ENCODE assay signal across 18 cellular contexts in genomic region chr1:236514703-236515442, GRCh38. TPM values are rescaled to one million over a fixed set of nuclear protein-coding genes. Genes with fewer than 3 reads are reported as not detected.
DNase-seq lines count a peak whose midpoint lies in the region; ATAC-seq and TF ChIP-seq lines count a peak whose summit lies in the region.
"Had no signal": no experiment of that assay in that cellular context is flagged by ENCODE, and none has a peak within 500 bp of the region (broad histone marks: within the 10 kb centered on the region; RNA-seq: fewer than 3 reads in every experiment).

No MANE protein-coding gene starts in this region.

- H3K27me3 ChIP-seq in ascending aorta: no peaks in the 10 kb centered on the region
- H3K27me3 ChIP-seq in right atrium auricular region: no peaks in the 10 kb centered on the region
- H3K27me3 ChIP-seq: cardiac muscle cell, transverse colon had no signal

- H3K4me3 ChIP-seq in ascending aorta (no peak overlapping the region), right atrium auricular region (no peak overlapping the region)
- H3K4me3 ChIP-seq: cardiac muscle cell, transverse colon had no signal

- H3K27me3 Mint-ChIP-seq in activated T-cell treated with anti-CD3 and anti-CD28 coated beads, Interleukin-2, amount 50 U/mL, for 4 hours (ENCODE audit: low read depth): no peaks in the 10 kb centered on the region
- H3K27me3 Mint-ChIP-seq: effector memory CD8-positive, alpha-beta T cell had no signal

- no peaks in the 10 kb centered on the region for H3K36me3 ChIP-seq in ascending aorta
- H3K36me3 ChIP-seq in right atrium auricular region: no peaks in the 10 kb centered on the region
- H3K36me3 ChIP-seq: cardiac muscle cell, transverse colon had no signal

- intact Hi-C loops in ascending aorta (cut with DNase I): no loop called here
- intact Hi-C loops in left ventricle myocardium superior (cut with micrococcal nuclease): no loop called here

- ATAC-seq in activated T-cell treated with anti-CD3 and anti-CD28 coated beads, Interleukin-2, amount 50 U/mL, for 4 hours: no peak
- ATAC-seq in left ventricle myocardium superior: no peak
- ATAC-seq: effector memory CD8-positive, alpha-beta T cell had no signal

- TF ChIP-seq CTCF in 22Rv1 (IDR thresholded peaks at IDR 0.05) (no peak), ascending aorta (IDR thresholded peaks at IDR 0.05) (no peak), right atrium auricular region (IDR thresholded peaks at IDR 0.05) (no peak)

- no peak overlapping the region for H3K4me3 Mint-ChIP-seq in activated T-cell treated with anti-CD3 and anti-CD28 coated beads, Interleukin-2, amount 50 U/mL, for 4 hours
- H3K4me3 Mint-ChIP-seq: activated naive CD8-positive, alpha-beta T cell treated with anti-CD3 and anti-CD28 coated beads, Interleukin-2, amount 10 ng/mL, durations not matched to agents 7 days and 5 days; neural crest cell had no signal

- H3K27ac ChIP-seq in 22Rv1 (peak overlapping the region; percentile 64), ascending aorta (peak overlapping the region; percentile 22 to 72), right atrium auricular region (no peak overlapping the region)
- H3K27ac ChIP-seq: cardiac muscle cell, transverse colon had no signal

- DNase-seq in NCI-H1092 (lab: John Stamatoyannopoulos, UW) (peak; percentile 77), NCI-H345 treated with DMSO at 0.1 percent for 48 hours (lab: John Stamatoyannopoulos, UW; ENCODE audit: unreplicated experiment) (peak; percentile 79), ascending aorta (ENCODE audit: low spot score in 2 of 2) (no peak), AML-193 (lab: John Stamatoyannopoulos, UW) (no peak), right atrium auricular region (ENCODE audit: low spot score) (no peak), left ventricle myocardium superior (no peak)
- no peak for DNase-seq in activated T-cell treated with anti-CD3 and anti-CD28 coated beads, Interleukin-2, amount 50 U/mL, for 4 hours
- DNase-seq: activated CD4-positive, CD25-positive, alpha-beta regulatory T cell treated with anti-CD3 and anti-CD28 coated beads, Interleukin-2, amount 50 U/mL, for 72 hours; activated naive CD8-positive, alpha-beta T cell treated with anti-CD3 and anti-CD28 coated beads, Interleukin-2, amount 10 ng/mL, durations not matched to agents 7 days and 5 days; activated T-cell treated with anti-CD3 and anti-CD28 coated beads for 4 hours; effector memory CD8-positive, alpha-beta T cell; NCI-H187 treated with DMSO at 0.1 percent for 48 hours; right cardiac atrium; stimulated activated CD4-positive, alpha-beta T cell treated with anti-CD3 and anti-CD28 coated beads, Interleukin-4, amount 100 ng/mL, for 1 hour; transverse colon had no signal

- no peaks in the 10 kb centered on the region for H3K9me3 ChIP-seq in ascending aorta
- no peaks in the 10 kb centered on the region for H3K9me3 ChIP-seq in right atrium auricular region
- H3K9me3 ChIP-seq: transverse colon had no signal

- H3K36me3 Mint-ChIP-seq in activated T-cell treated with anti-CD3 and anti-CD28 coated beads, Interleukin-2, amount 50 U/mL, for 4 hours (ENCODE audit: insufficient read depth): no peaks in the 10 kb centered on the region
- H3K36me3 Mint-ChIP-seq: activated naive CD8-positive, alpha-beta T cell treated with anti-CD3 and anti-CD28 coated beads, Interleukin-2, amount 10 ng/mL, durations not matched to agents 7 days and 5 days had no signal

- peaks cover 30% of the 10 kb centered on the region for H3K4me1 Mint-ChIP-seq in activated T-cell treated with anti-CD3 and anti-CD28 coated beads, Interleukin-2, amount 50 U/mL, for 4 hours (ENCODE audit: low read depth)
- H3K4me1 Mint-ChIP-seq: neural crest cell had no signal

- H3K9me3 Mint-ChIP-seq in activated T-cell treated with anti-CD3 and anti-CD28 coated beads, Interleukin-2, amount 50 U/mL, for 4 hours: no peaks in the 10 kb centered on the region
- H3K9me3 Mint-ChIP-seq: activated naive CD8-positive, alpha-beta T cell treated with anti-CD3 and anti-CD28 coated beads, Interleukin-2, amount 10 ng/mL, durations not matched to agents 7 days and 5 days; effector memory CD8-positive, alpha-beta T cell; neural crest cell had no signal

- peaks cover 0 to 14% of the 10 kb centered on the region in 2 donors for H3K4me1 ChIP-seq in ascending aorta
- H3K4me1 ChIP-seq in right atrium auricular region: no peaks in the 10 kb centered on the region

RNA-seq across cellular contexts. Expression of gene LGALS8, which starts 8.9 kb away (rescaled TPM):
- 45.8 TPM for total RNA-seq in ascending aorta
- 10 to 100 TPM; 59.7 to 73.2 (median 60.9) TPM for total RNA-seq in activated T-cell treated with anti-CD3 and anti-CD28 coated beads, Interleukin-2, amount 50 U/mL, for 4 hours
- total RNA-seq in right atrium auricular region: 100 to 1,000 TPM; 103 to 113 TPM
- 86.0 TPM for total RNA-seq in left ventricle myocardium superior

Comparison
In these comparisons a context has a peak if more than half of its experiments do, and no peak if none do; other contexts are left out.
1. H3K27ac ChIP-seq: peak in 22Rv1 (single experiment) and ascending aorta (2 of 2); none in right atrium auricular region (0 of 2).
2. DNase-seq: peak in NCI-H1092 (single experiment) and NCI-H345 treated with DMSO at 0.1 percent for 48 hours (single experiment); none in ascending aorta (0 of 2), AML-193 (0 of 2), activated T-cell treated with anti-CD3 and anti-CD28 coated beads, Interleukin-2, amount 50 U/mL, for 4 hours (single experiment), right atrium auricular region (single experiment) and left ventricle myocardium superior (single experiment).